In genomic region chr16:11560701-11561439, GRCh38 we compare ENCODE assay signal across 8 cellular contexts. TPM values are rescaled to one million over a fixed set of nuclear protein-coding genes. Genes with fewer than 3 reads are reported as not detected.
DNase-seq lines count a peak whose midpoint lies in the region; ATAC-seq and TF ChIP-seq lines count a peak whose summit lies in the region.

No MANE protein-coding gene starts in this region.

- no peak for TF ChIP-seq CTCF in right lobe of liver (IDR thresholded peaks at IDR 0.05)
- TF ChIP-seq CTCF in GM13976 (IDR thresholded peaks at IDR 0.05; ENCODE audit: borderline replicate concordance, control extremely low read depth, extremely low read depth, insufficient read depth, missing control alignments), result no peak

- peaks cover 0 to 28% (median 12%) of the 10 kb centered on the region in 4 donors for H3K4me1 ChIP-seq in right lobe of liver

- no peaks in the 10 kb centered on the region for H3K27me3 Mint-ChIP-seq in T-helper 1 cell treated with Interleukin-12 subunit alpha and Interleukin-12 subunit beta and Interleukin-4 antibody, amounts not matched to agents 30 μg/mL and 1 μg/mL, for 36 hours (ENCODE audit: low read depth)

- H3K36me3 Mint-ChIP-seq in T-helper 1 cell treated with Interleukin-12 subunit alpha and Interleukin-12 subunit beta and Interleukin-4 antibody, amounts not matched to agents 30 μg/mL and 1 μg/mL, for 36 hours (ENCODE audit: low read depth), result peaks cover 28% of the 10 kb centered on the region

- peaks cover 0 to 5% (median 2%) of the 10 kb centered on the region in 4 donors for H3K36me3 ChIP-seq in right lobe of liver

- H3K9me3 Mint-ChIP-seq in T-helper 1 cell treated with Interleukin-12 subunit alpha and Interleukin-12 subunit beta and Interleukin-4 antibody, amounts not matched to agents 30 μg/mL and 1 μg/mL, for 36 hours, result peaks cover 11% of the 10 kb centered on the region

- peak overlapping the region; percentile 84 for H3K4me3 Mint-ChIP-seq in T-helper 1 cell treated with Interleukin-12 subunit alpha and Interleukin-12 subunit beta and Interleukin-4 antibody, amounts not matched to agents 30 μg/mL and 1 μg/mL, for 36 hours

- peak in 1 of 3 donors; percentile 55 for DNase-seq in right lobe of liver
- DNase-seq in stimulated activated naive CD4-positive, alpha-beta T cell (lab: John Stamatoyannopoulos, UW), result peak; percentile 64 to 91 (median 78)
- DNase-seq in GM13976 (ENCODE audit: low spot score), result no peak
- no peak for DNase-seq in GF-D8 (lab: John Stamatoyannopoulos, UW)
- no peak for DNase-seq in 8988T

- no peaks in the 10 kb centered on the region for H3K27me3 ChIP-seq in right lobe of liver

- H3K27ac ChIP-seq in adipose tissue (ENCODE audit: low read depth, low read length), result peak overlapping the region; percentile 26
- H3K27ac ChIP-seq in right lobe of liver, result peak overlapping the region; percentile 59 to 67 (median 63)

- intact Hi-C loops in right lobe of liver (cut with DNase I), result no loop called here

- TF ChIP-seq POLR2A in right lobe of liver (IDR thresholded peaks at IDR 0.05), result no peak

- H3K9me3 ChIP-seq in right lobe of liver, result no peaks in the 10 kb centered on the region

- peaks cover 61% of the 10 kb centered on the region for H3K4me1 Mint-ChIP-seq in T-helper 1 cell treated with Interleukin-12 subunit alpha and Interleukin-12 subunit beta and Interleukin-4 antibody, amounts not matched to agents 30 μg/mL and 1 μg/mL, for 36 hours (ENCODE audit: low read depth)

- in situ Hi-C loops in GM13976 (cut with MboI; ENCODE audit: low sequenced_read_pairs, unreplicated experiment), result no loop called here

- ATAC-seq in right lobe of liver, result peak; percentile 46 to 76 (median 62)
- ATAC-seq in HG03108 (IDR thresholded peaks at IDR 0.05; ENCODE audit: unreplicated experiment), result no peak

- peak overlapping the region; percentile 94 for H3K27ac Mint-ChIP-seq in T-helper 1 cell treated with Interleukin-12 subunit alpha and Interleukin-12 subunit beta and Interleukin-4 antibody, amounts not matched to agents 30 μg/mL and 1 μg/mL, for 36 hours

- H3K4me3 ChIP-seq in right lobe of liver, result no peak overlapping the region

- WGBS in adipose tissue, 3 donors, result 29 to 57% (median 43%) methylated on average over 19 of the region's 19 CpGs
- WGBS in right lobe of liver (ENCODE audit: insufficient coverage, low coverage, low lambda C conversion rate, missing lambda C conversion rate), result 73% methylated on average over 10 of the region's 19 CpGs

RNA-seq across cellular contexts. Expression of gene LITAF, which starts 25.8 kb away (rescaled TPM):
- 100 to 1,000 TPM in 2 of 3 donors, 10 to 100 TPM in 1; 21.6 to 181 (median 148) TPM for polyA plus RNA-seq in adipose tissue
- total RNA-seq in right lobe of liver, result 100 to 1,000 TPM in 1 of 6 experiments, 10 to 100 TPM in 5; 43.7 to 148 (median 59.1) TPM

Comparison
In these comparisons a context has a peak if more than half of its experiments do, and no peak if none do; other contexts are left out.
1. DNase-seq: peak in stimulated activated naive CD4-positive, alpha-beta T cell (6 of 6); none in GM13976 (single experiment), GF-D8 (single experiment) and 8988T (single experiment).